1 cellular context compared by ENCODE assay signal in genomic region chr19:15244106-15244803, GRCh38.
TF ChIP-seq lines count a peak whose summit lies in the region.

No MANE protein-coding gene starts in this region.

TF ChIP-seq in GM12878, 131 proteins besides CTCF, POLR2A, EP300 and RAD21 (continued from another document):
- TF ChIP-seq POU2F2 (IDR thresholded peaks at IDR 0.05; ENCODE audit: borderline replicate concordance, low read depth, low read length) (no peak), RBBP5 (conservative IDR thresholded peaks at IDR 0.05) (no peak), EED (IDR thresholded peaks at IDR 0.05; ENCODE audit: low read depth) (no peak)
- TF ChIP-seq, protein P1, sequence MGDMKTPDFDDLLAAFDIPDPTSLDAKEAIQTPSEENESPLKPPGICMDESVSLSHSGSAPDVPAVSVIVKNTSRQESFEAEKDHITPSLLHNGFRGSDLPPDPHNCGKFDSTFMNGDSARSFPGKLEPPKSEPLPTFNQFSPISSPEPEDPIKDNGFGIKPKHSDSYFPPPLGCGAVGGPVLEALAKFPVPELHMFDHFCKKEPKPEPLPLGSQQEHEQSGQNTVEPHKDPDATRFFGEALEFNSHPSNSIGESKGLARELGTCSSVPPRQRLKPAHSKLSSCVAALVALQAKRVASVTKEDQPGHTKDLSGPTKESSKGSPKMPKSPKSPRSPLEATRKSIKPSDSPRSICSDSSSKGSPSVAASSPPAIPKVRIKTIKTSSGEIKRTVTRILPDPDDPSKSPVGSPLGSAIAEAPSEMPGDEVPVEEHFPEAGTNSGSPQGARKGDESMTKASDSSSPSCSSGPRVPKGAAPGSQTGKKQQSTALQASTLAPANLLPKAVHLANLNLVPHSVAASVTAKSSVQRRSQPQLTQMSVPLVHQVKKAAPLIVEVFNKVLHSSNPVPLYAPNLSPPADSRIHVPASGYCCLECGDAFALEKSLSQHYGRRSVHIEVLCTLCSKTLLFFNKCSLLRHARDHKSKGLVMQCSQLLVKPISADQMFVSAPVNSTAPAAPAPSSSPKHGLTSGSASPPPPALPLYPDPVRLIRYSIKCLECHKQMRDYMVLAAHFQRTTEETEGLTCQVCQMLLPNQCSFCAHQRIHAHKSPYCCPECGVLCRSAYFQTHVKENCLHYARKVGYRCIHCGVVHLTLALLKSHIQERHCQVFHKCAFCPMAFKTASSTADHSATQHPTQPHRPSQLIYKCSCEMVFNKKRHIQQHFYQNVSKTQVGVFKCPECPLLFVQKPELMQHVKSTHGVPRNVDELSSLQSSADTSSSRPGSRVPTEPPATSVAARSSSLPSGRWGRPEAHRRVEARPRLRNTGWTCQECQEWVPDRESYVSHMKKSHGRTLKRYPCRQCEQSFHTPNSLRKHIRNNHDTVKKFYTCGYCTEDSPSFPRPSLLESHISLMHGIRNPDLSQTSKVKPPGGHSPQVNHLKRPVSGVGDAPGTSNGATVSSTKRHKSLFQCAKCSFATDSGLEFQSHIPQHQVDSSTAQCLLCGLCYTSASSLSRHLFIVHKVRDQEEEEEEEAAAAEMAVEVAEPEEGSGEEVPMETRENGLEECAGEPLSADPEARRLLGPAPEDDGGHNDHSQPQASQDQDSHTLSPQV (IDR thresholded peaks at IDR 0.05) = no peak
